7 cellular contexts compared by ENCODE assay signal in genomic region chr6:144064402-144064830, GRCh38. TPM values are rescaled to one million over a fixed set of nuclear protein-coding genes. Genes with fewer than 3 reads are reported as not detected.
DNase-seq lines count a peak whose midpoint lies in the region; ATAC-seq, FAIRE-seq and TF ChIP-seq lines count a peak whose summit lies in the region.

No MANE protein-coding gene starts in this region.

- no peaks in the 10 kb centered on the region for H3K9me3 ChIP-seq in astrocyte (ENCODE audit: insufficient read depth, low read depth, low read length)

- H4K20me1 ChIP-seq in astrocyte (ENCODE audit: insufficient read depth, low read length): no peaks in the 10 kb centered on the region

- H3K36me3 ChIP-seq in astrocyte (ENCODE audit: insufficient read depth, low read length): no peaks in the 10 kb centered on the region

- H3K4me3 Mint-ChIP-seq in astrocyte (ENCODE audit: unreplicated experiment) (peak overlapping the region; percentile 80), immature natural killer cell (peak overlapping the region; percentile 83 to 91 (median 84))

- no peak for TF ChIP-seq CTCF in astrocyte (IDR thresholded peaks at IDR 0.05; ENCODE audit: insufficient read depth, low read depth, low read length)

- H3K4me1 ChIP-seq in astrocyte (ENCODE audit: insufficient read depth, low read length): no peaks in the 10 kb centered on the region

- H3K9ac ChIP-seq in astrocyte (ENCODE audit: low read length): peak overlapping the region; percentile 54

- H3K9me3 Mint-ChIP-seq in astrocyte (ENCODE audit: unreplicated experiment) (peaks cover 1% of the 10 kb centered on the region), immature natural killer cell (no peaks in the 10 kb centered on the region)

- DNase-seq in SW480 (ENCODE audit: low spot score): peak; percentile 21
- no peak for DNase-seq in astrocyte (ENCODE audit: low read depth)
- DNase-seq in immature natural killer cell: peak; percentile 30 to 37 (median 37)
- DNase-seq in stimulated activated CD4-positive, alpha-beta T cell treated with anti-CD3 and anti-CD28 coated beads, Interleukin-1b, Interleukin-23, amount 100 ng/mL, for 48 hours: peak; percentile 74
- DNase-seq in middle frontal gyrus (ENCODE audit: extremely low spot score, low spot score): no peak

- H3K79me2 ChIP-seq in astrocyte (ENCODE audit: insufficient read depth, low read length): no peaks in the 10 kb centered on the region

- H3K27me3 Mint-ChIP-seq in astrocyte (ENCODE audit: low read depth, unreplicated experiment): peaks cover 66% of the 10 kb centered on the region
- peaks cover 5 to 14% (median 5%) of the 10 kb centered on the region in 3 donors for H3K27me3 Mint-ChIP-seq in immature natural killer cell (ENCODE audit: low read depth in 3 of 3)

- peak overlapping the region; percentile 59 for H3K4me3 ChIP-seq in astrocyte (ENCODE audit: insufficient read depth, low read depth, low read length)

- H2AFZ ChIP-seq in astrocyte (ENCODE audit: low read depth, low read length): peak overlapping the region; percentile 87

- FAIRE-seq in astrocyte (lab: Jason Lieb, UNC): no peak

- H3K27ac ChIP-seq in astrocyte (ENCODE audit: low read depth, low read length): no peak overlapping the region

- peak; percentile 27 for ATAC-seq in GM19023 (IDR thresholded peaks at IDR 0.05; ENCODE audit: unreplicated experiment)
- peak; percentile 11 for ATAC-seq in HG03064 (IDR thresholded peaks at IDR 0.05; ENCODE audit: low read depth, unreplicated experiment)

- H3K4me2 ChIP-seq in astrocyte (ENCODE audit: low read length): peak overlapping the region; percentile 93

- H3K27me3 ChIP-seq in astrocyte (ENCODE audit: insufficient read depth, low read length): peaks cover 56% of the 10 kb centered on the region

- peaks cover 2% of the 10 kb centered on the region for H3K4me1 Mint-ChIP-seq in astrocyte (ENCODE audit: low read depth, unreplicated experiment)
- H3K4me1 Mint-ChIP-seq in immature natural killer cell: peaks cover 21 to 23% of the 10 kb centered on the region in 2 donors

- H3K36me3 Mint-ChIP-seq in astrocyte (ENCODE audit: low read depth, unreplicated experiment) (no peaks in the 10 kb centered on the region), immature natural killer cell (no peaks in the 10 kb centered on the region)

- no peak overlapping the region for H3K27ac Mint-ChIP-seq in astrocyte (ENCODE audit: unreplicated experiment)
- H3K27ac Mint-ChIP-seq in immature natural killer cell: peak overlapping the region; percentile 57 to 91 (median 77)

RNA-seq across cellular contexts. Expression of gene SF3B5, which starts 31.0 kb away (rescaled TPM):
- total RNA-seq in astrocyte: 123 and 129 TPM in 2 replicates
- 100 to 1,000 TPM; 346 to 550 (median 357) TPM for polyA plus RNA-seq in immature natural killer cell

RNA-seq across cellular contexts. Expression of gene PLAGL1, which starts 56.4 kb away (rescaled TPM):
- 18.3 and 20.3 TPM in 2 replicates for total RNA-seq in astrocyte
- 1 to 10 TPM in 2 of 3 donors, not detected in 1; 2.4 to 2.9 TPM for polyA plus RNA-seq in immature natural killer cell

Comparison
In these comparisons a context has a peak if more than half of its experiments do, and no peak if none do; other contexts are left out.
1. DNase-seq: peak in SW480 (single experiment), immature natural killer cell (3 of 3) and stimulated activated CD4-positive, alpha-beta T cell treated with anti-CD3 and anti-CD28 coated beads, Interleukin-1b, Interleukin-23, amount 100 ng/mL, for 48 hours (single experiment); none in astrocyte (single experiment) and middle frontal gyrus (single experiment).